28 cellular contexts compared by ENCODE assay signal in the genomic region with DNA sequence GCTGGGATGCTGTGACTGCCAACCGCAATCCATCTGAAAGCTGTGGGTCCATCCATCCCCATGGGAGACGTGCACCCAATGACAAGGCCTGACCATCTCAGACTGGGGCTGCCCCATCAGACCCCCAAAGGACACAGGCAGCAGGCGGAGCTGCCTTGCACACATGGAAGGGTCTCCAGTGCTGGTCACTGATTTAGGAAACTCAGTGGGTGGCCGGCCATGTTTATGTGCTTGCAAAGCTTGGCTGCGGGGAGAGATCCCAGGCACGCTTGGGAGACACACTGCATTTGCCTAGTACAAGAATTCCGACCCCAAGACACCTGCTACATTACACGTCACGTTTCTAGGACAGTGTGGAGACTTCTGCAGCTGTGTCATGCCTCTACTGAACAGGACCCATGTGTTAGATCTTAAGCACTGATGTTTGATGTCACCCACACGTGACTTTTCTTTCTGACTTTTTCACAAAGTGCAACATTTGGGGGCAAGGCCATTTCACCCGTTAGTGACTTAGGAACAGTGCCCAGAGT.
"Had no signal": no experiment of that assay in that cellular context is flagged by ENCODE, and none has a peak within 500 bp of the region (broad histone marks: within the 10 kb centered on the region; RNA-seq: fewer than 3 reads in every experiment).

No MANE protein-coding gene starts in this region.

- H3K4me3 Mint-ChIP-seq: activated B cell treated with CpG ODN at 0.5 μM for 24 hours; activated naive CD4-positive, alpha-beta T cell treated with anti-CD3 and anti-CD28 coated beads for 36 hours; activated naive CD8-positive, alpha-beta T cell treated with anti-CD3 and anti-CD28 coated beads for 36 hours; mesothelial cell of epicardium; naive thymus-derived CD8-positive, alpha-beta T cell; neural crest cell; T-helper 2 cell treated with Interferon-gamma antibody and Interleukin-4, amounts not matched to agents 5 μg/mL and 100 μg/mL, for 36 hours had no signal

- H2AFZ ChIP-seq: parathyroid adenoma had no signal

- H3K9me3 ChIP-seq: adrenal gland, body of pancreas, colonic mucosa, gastrocnemius medialis, right atrium auricular region, uterus had no signal

- H3K9ac ChIP-seq: parathyroid adenoma had no signal

- H3K27me3 Mint-ChIP-seq: activated B cell treated with CpG ODN at 0.5 μM for 24 hours; activated naive CD8-positive, alpha-beta T cell treated with anti-CD3 and anti-CD28 coated beads for 36 hours; naive thymus-derived CD8-positive, alpha-beta T cell had no signal

- H3K36me3 ChIP-seq: colonic mucosa, right atrium auricular region, uterus had no signal

- DNase-seq: activated B cell treated with CpG ODN at 0.5 μM for 24 hours; activated CD4-positive, alpha-beta T cell treated with anti-CD3 and anti-CD28 coated beads for 4 hours; activated CD4-positive, alpha-beta T cell treated with anti-CD3 and anti-CD28 coated beads, Interleukin-2, amount 50 U/mL, for 48 hours; activated effector memory CD4-positive, alpha-beta T cell treated with Interleukin-2 at 50 U/mL for 16 hours; activated naive CD4-positive, alpha-beta T cell treated with anti-CD3 and anti-CD28 coated beads for 36 hours; activated naive CD8-positive, alpha-beta T cell treated with anti-CD3 and anti-CD28 coated beads for 36 hours; aorta; body of pancreas; colonic mucosa; effector memory CD4-positive, alpha-beta T cell; erythroblast; gastrocnemius medialis; glutamatergic neuron; islet precursor cell; mammary epithelial cell; naive thymus-derived CD8-positive, alpha-beta T cell; occipital lobe; stimulated activated CD4-positive, alpha-beta T cell treated with anti-CD3 and anti-CD28 coated beads, Interleukin-2, amount 100 ng/mL, for 48 hours; stimulated activated naive CD4-positive, alpha-beta T cell treated with Interleukin-2 at 50 U/mL for 16 hours; T-helper 1 cell; trophoblast cell; uterus had no signal

- H3K27ac Mint-ChIP-seq: activated B cell treated with CpG ODN at 0.5 μM for 24 hours; activated naive CD4-positive, alpha-beta T cell treated with anti-CD3 and anti-CD28 coated beads for 36 hours; activated naive CD8-positive, alpha-beta T cell treated with anti-CD3 and anti-CD28 coated beads for 36 hours; T-helper 2 cell treated with Interferon-gamma antibody and Interleukin-4, amounts not matched to agents 5 μg/mL and 100 μg/mL, for 36 hours had no signal

- H3K27me3 ChIP-seq: adrenal gland, body of pancreas, colonic mucosa, gastrocnemius medialis, right atrium auricular region, uterus had no signal

- H3K9me3 Mint-ChIP-seq: activated B cell treated with CpG ODN at 0.5 μM for 24 hours; activated naive CD4-positive, alpha-beta T cell treated with anti-CD3 and anti-CD28 coated beads for 36 hours; activated naive CD8-positive, alpha-beta T cell treated with anti-CD3 and anti-CD28 coated beads for 36 hours; mesothelial cell of epicardium; naive thymus-derived CD8-positive, alpha-beta T cell; neural crest cell; T-helper 2 cell treated with Interferon-gamma antibody and Interleukin-4, amounts not matched to agents 5 μg/mL and 100 μg/mL, for 36 hours had no signal

- H3K27ac ChIP-seq: adrenal gland, body of pancreas, colonic mucosa, parathyroid adenoma, right atrium auricular region, uterus had no signal

- H3K79me2 ChIP-seq: parathyroid adenoma had no signal

- ATAC-seq: body of pancreas; gastrocnemius medialis; naive thymus-derived CD8-positive, alpha-beta T cell had no signal

- H3K4me1 ChIP-seq: body of pancreas, parathyroid adenoma, uterus had no signal

- H3K4me3 ChIP-seq: adrenal gland, body of pancreas, colonic mucosa, gastrocnemius medialis, right atrium auricular region, uterus had no signal
